Comparison of ENCODE assay signal across 9 cellular contexts in genomic region chr16:67555795-67556212, GRCh38. TPM values are rescaled to one million over a fixed set of nuclear protein-coding genes. Genes with fewer than 3 reads are reported as not detected.
DNase-seq lines count a peak whose midpoint lies in the region; ATAC-seq and TF ChIP-seq lines count a peak whose summit lies in the region.
"Had no signal": no experiment of that assay in that cellular context is flagged by ENCODE, and none has a peak within 500 bp of the region (broad histone marks: within the 10 kb centered on the region; RNA-seq: fewer than 3 reads in every experiment).

No MANE protein-coding gene starts in this region.

- H3K4me3 Mint-ChIP-seq in T-cell: peak overlapping the region; percentile 62 to 72 (median 62)

- H3K9ac ChIP-seq in HCT116 (ENCODE audit: low read length): peak overlapping the region; percentile 19; the same call in 1 of the 2 replicates

- H3K27me3 ChIP-seq in HCT116 (ENCODE audit: insufficient read depth, low read length): no peaks in the 10 kb centered on the region
- no peaks in the 10 kb centered on the region for H3K27me3 ChIP-seq in foreskin keratinocyte
- no peaks in the 10 kb centered on the region for H3K27me3 ChIP-seq in ascending aorta

- no peaks in the 10 kb centered on the region for H3K9me3 ChIP-seq in HCT116 (ENCODE audit: control insufficient read depth in 1 of 2, insufficient read depth in 1 of 2, low read depth in 1 of 2, low read length in 2 of 2)
- H3K9me3 ChIP-seq in ascending aorta: no peaks in the 10 kb centered on the region

- peak overlapping the region; percentile 50 for H2AFZ ChIP-seq in HCT116 (ENCODE audit: low read depth, low read length, poor library complexity, severe bottlenecking)

- POLR2A ChIA-PET in HCT116 (lab: Charles Lee): interaction anchor here (1.0 to 1.1 kb wide), 2 partner anchors 8 to 104 kb away, joined by 3 to 5 read pairs; partner anchors contain the start of gene ACD
- POLR2A ChIA-PET in T-cell (lab: Charles Lee): interaction anchor here in 1 of 2 donors (0.6 kb wide), 3 partner anchors 9 to 75 kb away, joined by 3 read pairs; no protein-coding TSS in a partner anchor

- peak overlapping the region; percentile 42 for H3K27ac ChIP-seq in HCT116 (ENCODE audit: low read depth, low read length)
- H3K27ac ChIP-seq in foreskin keratinocyte: peak overlapping the region; percentile 4
- H3K27ac ChIP-seq in ascending aorta: no peak overlapping the region
- H3K27ac ChIP-seq: coronary artery had no signal

- BruUV-seq in HCT116 (replicated peaks; lab: Mats Ljungman, UMichigan): no TSS peak

- H3K36me3 ChIP-seq in HCT116 (ENCODE audit: control insufficient read depth in 1 of 2, insufficient read depth in 2 of 2, low read length in 2 of 2) (no peaks in the 10 kb centered on the region), ascending aorta (no peaks in the 10 kb centered on the region)

- TF ChIP-seq CTCF in AG10803 (conservative IDR thresholded peaks at IDR 0.05; ENCODE audit: low read length): no peak
- TF ChIP-seq CTCF in HCT116 (IDR thresholded peaks at IDR 0.05 in 2 of 3, conservative IDR thresholded peaks at IDR 0.05 in 1 of 3; ENCODE audit: borderline replicate concordance in 1 of 3, insufficient read depth in 1 of 3, low read depth in 2 of 3, low read length in 2 of 3): no peak
- no peak for TF ChIP-seq CTCF in foreskin keratinocyte (conservative IDR thresholded peaks at IDR 0.05)
- TF ChIP-seq CTCF in ascending aorta (IDR thresholded peaks at IDR 0.05): no peak

- H3K4me1 ChIP-seq in HCT116 (ENCODE audit: control insufficient read depth in 1 of 2, insufficient read depth in 2 of 2, low read length in 2 of 2) (peaks cover 15 to 18% of the 10 kb centered on the region in 2 experiments), foreskin keratinocyte (peaks cover 13% of the 10 kb centered on the region), ascending aorta (no peaks in the 10 kb centered on the region)

- H3K4me1 Mint-ChIP-seq in T-cell: peaks cover 53 to 61% (median 53%) of the 10 kb centered on the region in 3 donors

- no peaks in the 10 kb centered on the region for H3K9me3 Mint-ChIP-seq in T-cell

- no peak for TF ChIP-seq POLR2A in HCT116 (IDR thresholded peaks at IDR 0.05; ENCODE audit: borderline replicate concordance, extremely low read depth, insufficient read depth, insufficient read length)

- H3K4me3 ChIP-seq in AG10803 (ENCODE audit: low read length) (no peak overlapping the region), HCT116 (replicated peaks in 1 of 2; ENCODE audit: low read depth in 1 of 2, low read length in 2 of 2) (0 out of 4 replicates have a peak overlapping the region, but pooled peaks of 1 of the 2 experiments have one; percentile 4), ascending aorta (no peak overlapping the region)
- H3K4me3 ChIP-seq: coronary artery had no signal

- H3K9me2 ChIP-seq in HCT116 (ENCODE audit: insufficient read depth): no peaks in the 10 kb centered on the region

- no peaks in the 10 kb centered on the region for H3K27me3 Mint-ChIP-seq in T-cell

- DNase-seq in AG10803 (ENCODE audit: low read depth): peak; percentile 51
- peak; percentile 16 for DNase-seq in HCT116 (ENCODE audit: low read depth, low spot score)
- peak in 1 of 34 experiments; percentile 23 for DNase-seq in T-cell
- peak; percentile 74 to 86 for DNase-seq in foreskin keratinocyte
- no peak for DNase-seq in ascending aorta (ENCODE audit: low spot score in 2 of 2)
- no peak for DNase-seq in HuH-7 (ENCODE audit: low spot score)
- DNase-seq in NCI-H748 (lab: John Stamatoyannopoulos, UW; ENCODE audit: unreplicated experiment): no peak

- CTCF ChIA-PET in HCT116 (lab: Charles Lee) (interaction anchor here (1.2 to 3.5 kb wide), 3 partner anchors 8 to 104 kb away, joined by 4 to 21 read pairs (median 6); partner anchors contain the start of gene ACD), T-cell (lab: Charles Lee) (interaction anchor here (0.6 to 1.5 kb wide), 13 partner anchors 8 to 365 kb away, joined by 3 to 16 read pairs (median 4); partner anchors contain the start of gene CARMIL2 (in 2 of the 2))

- no peaks in the 10 kb centered on the region for H3K79me2 ChIP-seq in HCT116 (ENCODE audit: insufficient read depth, low read length)

- TF ChIP-seq RAD21 in HCT116 (IDR thresholded peaks at IDR 0.05; ENCODE audit: low read depth): no peak

- intact Hi-C loops in HCT116 (cut with micrococcal nuclease): no loop called here
- intact Hi-C loops in ascending aorta (cut with DNase I): no loop called here

- H3K36me3 Mint-ChIP-seq in T-cell: peaks cover 12% of the 10 kb centered on the region

- H3K4me2 ChIP-seq in HCT116 (ENCODE audit: low read length): peak overlapping the region; percentile 52

- RAD21 ChIA-PET in HCT116 (lab: Charles Lee; ENCODE audit: low non-redundant PET in 1 of 2, low total read pairs in 2 of 2, uncharacterized antibody in 2 of 2, unreplicated experiment in 2 of 2): no interaction called here

- ATAC-seq in HCT116 (peak; percentile 68), T-cell (replicated peaks in 1 of 4) (peak; percentile 90 to 98 (median 96)), foreskin keratinocyte (peak; percentile 90), HG02610 (IDR thresholded peaks at IDR 0.05; ENCODE audit: unreplicated experiment) (no peak)

- H3K27ac Mint-ChIP-seq in T-cell: peak overlapping the region; percentile 96 to 99

- H4K20me1 ChIP-seq in HCT116 (ENCODE audit: insufficient read depth): no peaks in the 10 kb centered on the region

TF ChIP-seq in HCT116, 20 proteins besides CTCF, POLR2A, EP300 and RAD21:
- TF ChIP-seq MAX (IDR thresholded peaks at IDR 0.05) (peak; percentile 27; the same call in 1 of the 2 replicates), SP1 (IDR thresholded peaks at IDR 0.05; ENCODE audit: low read depth) (peak; percentile 39; the same call in 1 of the 2 replicates), EGR1 (IDR thresholded peaks at IDR 0.05; ENCODE audit: low read depth) (no peak), FOSL1 (IDR thresholded peaks at IDR 0.05; ENCODE audit: low read depth) (peak; percentile 57), JUND (IDR thresholded peaks at IDR 0.05) (peak; percentile 50; the same call in 1 of the 2 replicates), ZFX (IDR thresholded peaks at IDR 0.05) (no peak)

RNA-seq across cellular contexts. Expression of gene CTCF, which starts 6.5 kb away (rescaled TPM):
- total RNA-seq in HCT116 (2021; ENCODE audit: unreplicated experiment) (48.3 TPM), T-cell (10 to 100 TPM; 55.3 to 69.0 (median 64.0) TPM), foreskin keratinocyte (37.0 and 42.9 TPM in 2 replicates), ascending aorta (38.6 TPM)
- polyA plus RNA-seq in HCT116 (2012): 27.6 and 31.8 TPM in 2 replicates
- 17.8 and 22.1 TPM in 2 replicates for polyA plus RNA-seq in foreskin keratinocyte

RNA-seq across cellular contexts. Expression of gene RIPOR1, which starts 27.2 kb away (rescaled TPM):
- total RNA-seq in HCT116 (2021; ENCODE audit: unreplicated experiment) (60.0 TPM), T-cell (10 to 100 TPM; 33.9 to 60.7 (median 52.4) TPM), foreskin keratinocyte (31.6 and 32.0 TPM in 2 replicates), ascending aorta (182 TPM)
- 34.2 and 34.4 TPM in 2 replicates for polyA plus RNA-seq in HCT116 (2012)
- polyA plus RNA-seq in foreskin keratinocyte: 29.3 and 29.9 TPM in 2 replicates

Comparison
In these comparisons a context has a peak if more than half of its experiments do, and no peak if none do; other contexts are left out.
1. DNase-seq: peak in AG10803 (single experiment), HCT116 (single experiment) and foreskin keratinocyte (2 of 2); none in ascending aorta (0 of 2), HuH-7 (single experiment) and NCI-H748 (single experiment).
2. H3K27ac ChIP-seq: peak in HCT116 (single experiment) and foreskin keratinocyte (single experiment); none in ascending aorta (0 of 2).